Comparison of ENCODE assay signal across 1 cellular context in the genomic region with DNA sequence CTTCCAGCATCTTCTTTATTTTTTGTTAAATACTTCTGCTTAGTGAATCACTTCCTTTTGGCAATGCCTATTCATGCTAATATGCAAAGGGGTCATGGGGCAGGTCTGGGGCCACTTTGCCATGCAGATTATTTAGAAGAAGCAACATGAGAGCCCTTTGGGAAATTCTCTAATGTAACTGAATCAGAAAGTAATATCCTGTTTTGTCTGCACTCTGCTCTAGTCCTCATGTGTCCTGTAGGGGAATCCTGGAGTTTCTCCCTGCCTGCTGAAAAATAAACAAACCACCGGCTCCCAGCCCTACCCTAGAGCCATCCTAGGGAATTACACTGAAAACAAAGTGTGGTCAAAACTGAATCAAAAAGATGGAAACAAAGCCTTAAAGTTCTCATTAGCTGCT.
TF ChIP-seq lines count a peak whose summit lies in the region.

No MANE protein-coding gene starts in this region.

TF ChIP-seq in SK-N-SH treated with all-trans-retinoic acid at 6 μM for 48 hours, 23 proteins besides CTCF, POLR2A, EP300 and RAD21 (continued from another document):
- TF ChIP-seq, protein P1, sequence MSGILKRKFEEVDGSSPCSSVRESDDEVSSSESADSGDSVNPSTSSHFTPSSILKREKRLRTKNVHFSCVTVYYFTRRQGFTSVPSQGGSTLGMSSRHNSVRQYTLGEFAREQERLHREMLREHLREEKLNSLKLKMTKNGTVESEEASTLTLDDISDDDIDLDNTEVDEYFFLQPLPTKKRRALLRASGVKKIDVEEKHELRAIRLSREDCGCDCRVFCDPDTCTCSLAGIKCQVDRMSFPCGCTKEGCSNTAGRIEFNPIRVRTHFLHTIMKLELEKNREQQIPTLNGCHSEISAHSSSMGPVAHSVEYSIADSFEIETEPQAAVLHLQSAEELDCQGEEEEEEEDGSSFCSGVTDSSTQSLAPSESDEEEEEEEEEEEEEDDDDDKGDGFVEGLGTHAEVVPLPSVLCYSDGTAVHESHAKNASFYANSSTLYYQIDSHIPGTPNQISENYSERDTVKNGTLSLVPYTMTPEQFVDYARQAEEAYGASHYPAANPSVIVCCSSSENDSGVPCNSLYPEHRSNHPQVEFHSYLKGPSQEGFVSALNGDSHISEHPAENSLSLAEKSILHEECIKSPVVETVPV (CRISPR knock-in tag; IDR thresholded peaks at IDR 0.05): no peak
- TF ChIP-seq, protein P2, sequence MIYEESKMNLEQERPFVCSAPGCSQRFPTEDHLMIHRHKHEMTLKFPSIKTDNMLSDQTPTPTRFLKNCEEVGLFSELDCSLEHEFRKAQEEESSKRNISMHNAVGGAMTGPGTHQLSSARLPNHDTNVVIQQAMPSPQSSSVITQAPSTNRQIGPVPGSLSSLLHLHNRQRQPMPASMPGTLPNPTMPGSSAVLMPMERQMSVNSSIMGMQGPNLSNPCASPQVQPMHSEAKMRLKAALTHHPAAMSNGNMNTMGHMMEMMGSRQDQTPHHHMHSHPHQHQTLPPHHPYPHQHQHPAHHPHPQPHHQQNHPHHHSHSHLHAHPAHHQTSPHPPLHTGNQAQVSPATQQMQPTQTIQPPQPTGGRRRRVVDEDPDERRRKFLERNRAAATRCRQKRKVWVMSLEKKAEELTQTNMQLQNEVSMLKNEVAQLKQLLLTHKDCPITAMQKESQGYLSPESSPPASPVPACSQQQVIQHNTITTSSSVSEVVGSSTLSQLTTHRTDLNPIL (CRISPR knock-in tag; IDR thresholded peaks at IDR 0.05; ENCODE audit: low read depth): no peak
- TF ChIP-seq, protein P3, sequence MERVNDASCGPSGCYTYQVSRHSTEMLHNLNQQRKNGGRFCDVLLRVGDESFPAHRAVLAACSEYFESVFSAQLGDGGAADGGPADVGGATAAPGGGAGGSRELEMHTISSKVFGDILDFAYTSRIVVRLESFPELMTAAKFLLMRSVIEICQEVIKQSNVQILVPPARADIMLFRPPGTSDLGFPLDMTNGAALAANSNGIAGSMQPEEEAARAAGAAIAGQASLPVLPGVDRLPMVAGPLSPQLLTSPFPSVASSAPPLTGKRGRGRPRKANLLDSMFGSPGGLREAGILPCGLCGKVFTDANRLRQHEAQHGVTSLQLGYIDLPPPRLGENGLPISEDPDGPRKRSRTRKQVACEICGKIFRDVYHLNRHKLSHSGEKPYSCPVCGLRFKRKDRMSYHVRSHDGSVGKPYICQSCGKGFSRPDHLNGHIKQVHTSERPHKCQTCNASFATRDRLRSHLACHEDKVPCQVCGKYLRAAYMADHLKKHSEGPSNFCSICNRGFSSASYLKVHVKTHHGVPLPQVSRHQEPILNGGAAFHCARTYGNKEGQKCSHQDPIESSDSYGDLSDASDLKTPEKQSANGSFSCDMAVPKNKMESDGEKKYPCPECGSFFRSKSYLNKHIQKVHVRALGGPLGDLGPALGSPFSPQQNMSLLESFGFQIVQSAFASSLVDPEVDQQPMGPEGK (CRISPR knock-in tag; IDR thresholded peaks at IDR 0.05; ENCODE audit: borderline replicate concordance): no peak
- no peak for TF ChIP-seq OSR1 (CRISPR knock-in tag; IDR thresholded peaks at IDR 0.05)
- no peak for TF ChIP-seq ISL1 (CRISPR knock-in tag; IDR thresholded peaks at IDR 0.05)
- TF ChIP-seq SNAI2 (CRISPR knock-in tag; IDR thresholded peaks at IDR 0.05): no peak
- TF ChIP-seq CSDC2 (CRISPR knock-in tag; IDR thresholded peaks at IDR 0.05): no peak
- no peak for TF ChIP-seq ZNF565 (CRISPR knock-in tag; conservative IDR thresholded peaks at IDR 0.05; ENCODE audit: low read depth)
- TF ChIP-seq TCF4 (CRISPR knock-in tag; IDR thresholded peaks at IDR 0.05; ENCODE audit: borderline replicate concordance): no peak
